1 cellular context compared by ENCODE assay signal in the genomic region with DNA sequence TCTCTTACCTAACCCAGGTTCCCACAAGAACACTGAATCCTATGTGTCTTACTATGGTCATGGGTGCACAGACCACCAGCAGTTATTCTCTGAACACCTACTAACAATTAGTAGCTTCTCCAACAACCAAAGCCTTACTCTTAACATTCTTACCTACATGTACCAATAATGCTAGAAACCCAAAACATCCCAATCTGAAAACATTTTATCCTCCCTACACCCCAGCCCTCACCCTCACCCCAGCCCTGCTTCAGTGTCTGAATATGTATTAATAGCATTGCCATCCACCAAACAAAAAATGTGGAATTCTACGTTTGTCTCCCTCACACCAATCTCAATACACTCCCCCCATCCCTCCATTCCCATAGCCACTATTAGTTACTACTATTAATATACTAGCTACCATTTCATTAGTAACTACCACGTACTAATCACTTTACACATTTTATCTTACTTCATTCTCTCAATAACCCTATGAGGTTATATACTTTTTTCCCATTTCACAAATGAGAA.
TF ChIP-seq lines count a peak whose summit lies in the region.

No MANE protein-coding gene starts in this region.

TF ChIP-seq in GM12878, 131 proteins besides CTCF, POLR2A, EP300 and RAD21 (continued from another document):
- TF ChIP-seq, protein P1, sequence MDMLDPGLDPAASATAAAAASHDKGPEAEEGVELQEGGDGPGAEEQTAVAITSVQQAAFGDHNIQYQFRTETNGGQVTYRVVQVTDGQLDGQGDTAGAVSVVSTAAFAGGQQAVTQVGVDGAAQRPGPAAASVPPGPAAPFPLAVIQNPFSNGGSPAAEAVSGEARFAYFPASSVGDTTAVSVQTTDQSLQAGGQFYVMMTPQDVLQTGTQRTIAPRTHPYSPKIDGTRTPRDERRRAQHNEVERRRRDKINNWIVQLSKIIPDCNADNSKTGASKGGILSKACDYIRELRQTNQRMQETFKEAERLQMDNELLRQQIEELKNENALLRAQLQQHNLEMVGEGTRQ (IDR thresholded peaks at IDR 0.05; ENCODE audit: borderline replicate concordance, low read depth, low read length), result no peak
- TF ChIP-seq IRF4 (IDR thresholded peaks at IDR 0.05; ENCODE audit: low read depth, low read length) (no peak), SREBF1 (IDR thresholded peaks at IDR 0.05; ENCODE audit: low read length) (no peak), ASH2L (IDR thresholded peaks at IDR 0.05; ENCODE audit: borderline replicate concordance, low read depth) (no peak)
